ENCODE assay signal across 8 cellular contexts in genomic region chr9:99819484-99820329, GRCh38. TPM values are rescaled to one million over a fixed set of nuclear protein-coding genes. Genes with fewer than 3 reads are reported as not detected.
A peak's percentile ranks its signal among the peaks of the same experiment; 100 is the strongest.
DNase-seq lines count a peak whose midpoint lies in the region; ATAC-seq and TF ChIP-seq lines count a peak whose summit lies in the region.

No MANE protein-coding gene starts in this region.

- intact Hi-C loops in CD14-positive monocyte (cut with micrococcal nuclease) (loop anchor here (5.0 to 10.0 kb wide), 8 partner anchors 85 to 697 kb away; partner anchors contain the start of genes STX17 (in 2 of the 2), ALG2 (in 1 of the 2), ERP44 (in 1 of the 2) and INVS (in 1 of the 2)), right lobe of liver (cut with DNase I) (no loop called here)
- intact Hi-C loops in dendritic cell treated with granulocyte-macrophage colony-stimulating factor and Interleukin-4, amounts not matched to agents 40 ng/mL and 50 ng/mL, for 4 days (cut with micrococcal nuclease): loop anchor here (2.0 to 10.0 kb wide), 5 partner anchors 159 to 637 kb away; partner anchors contain the start of genes ERP44 and INVS

- H3K27ac Mint-ChIP-seq in CD14-positive monocyte: peak overlapping the region; percentile 97 to 100 (median 99)
- peak overlapping the region; percentile 87 for H3K27ac Mint-ChIP-seq in dendritic cell treated with granulocyte-macrophage colony-stimulating factor and Interleukin-4, amounts not matched to agents 40 ng/mL and 50 ng/mL, for 4 days

- ATAC-seq in GM19351 (IDR thresholded peaks at IDR 0.05; ENCODE audit: unreplicated experiment) (peak; percentile 42), HG03520 (IDR thresholded peaks at IDR 0.05; ENCODE audit: unreplicated experiment) (peak; percentile 45), right lobe of liver (peak; percentile 56 to 79 (median 72))

- H3K27me3 Mint-ChIP-seq in CD14-positive monocyte (ENCODE audit: low read depth in 3 of 3): peaks cover 27 to 37% (median 33%) of the 10 kb centered on the region in 3 donors
- peaks cover 31% of the 10 kb centered on the region for H3K27me3 Mint-ChIP-seq in dendritic cell treated with granulocyte-macrophage colony-stimulating factor and Interleukin-4, amounts not matched to agents 40 ng/mL and 50 ng/mL, for 4 days

- DNase-seq in CD14-positive monocyte (ENCODE audit: low spot score) (peak; percentile 98), NCI-H526 treated with DMSO at 0.1 percent for 48 hours (lab: John Stamatoyannopoulos, UW) (peak; percentile 86), right lobe of liver (peak; percentile 94 to 95 (median 94))
- peak; percentile 79 for DNase-seq in activated CD4-positive, alpha-beta T cell treated with anti-CD3 and anti-CD28 coated beads, Interleukin-2, amount 50 U/mL, for 24 hours (ENCODE audit: low read depth in 1 of 2, low spot score in 1 of 2)
- peak; percentile 87 for DNase-seq in stimulated activated CD4-positive, alpha-beta T cell treated with anti-CD3 and anti-CD28 coated beads, Interleukin-4, amount 100 ng/mL, for 24 hours

- no peaks in the 10 kb centered on the region for H3K36me3 ChIP-seq in right lobe of liver

- WGBS in right lobe of liver (ENCODE audit: insufficient coverage, low coverage, low lambda C conversion rate, missing lambda C conversion rate): 4% methylated on average over 4 of the region's 114 CpGs

- H3K4me3 Mint-ChIP-seq in CD14-positive monocyte: peak overlapping the region; percentile 100
- peak overlapping the region; percentile 92 for H3K4me3 Mint-ChIP-seq in dendritic cell treated with granulocyte-macrophage colony-stimulating factor and Interleukin-4, amounts not matched to agents 40 ng/mL and 50 ng/mL, for 4 days

- H3K27ac ChIP-seq in right lobe of liver: peak overlapping the region; percentile 98 to 99 (median 98)

- peak overlapping the region; percentile 67 to 82 (median 77) for H3K4me3 ChIP-seq in right lobe of liver

- TF ChIP-seq POLR2A in right lobe of liver (IDR thresholded peaks at IDR 0.05): peak; percentile 92

- peaks cover 11 to 12% of the 10 kb centered on the region in 2 donors for H3K36me3 Mint-ChIP-seq in CD14-positive monocyte
- peaks cover 16% of the 10 kb centered on the region for H3K36me3 Mint-ChIP-seq in dendritic cell treated with granulocyte-macrophage colony-stimulating factor and Interleukin-4, amounts not matched to agents 40 ng/mL and 50 ng/mL, for 4 days (ENCODE audit: low read depth)

- no peaks in the 10 kb centered on the region for H3K9me3 ChIP-seq in right lobe of liver

- peaks cover 0 to 27% (median 19%) of the 10 kb centered on the region in 7 donors for H3K9me3 Mint-ChIP-seq in CD14-positive monocyte
- no peaks in the 10 kb centered on the region for H3K9me3 Mint-ChIP-seq in dendritic cell treated with granulocyte-macrophage colony-stimulating factor and Interleukin-4, amounts not matched to agents 40 ng/mL and 50 ng/mL, for 4 days

- peaks cover 0 to 33% (median 8%) of the 10 kb centered on the region in 4 donors for H3K4me1 ChIP-seq in right lobe of liver

- peaks cover 0 to 10% of the 10 kb centered on the region in 2 donors for H3K27me3 ChIP-seq in right lobe of liver

- TF ChIP-seq CTCF in CD14-positive monocyte (IDR thresholded peaks at IDR 0.05): no peak
- TF ChIP-seq CTCF in right lobe of liver (IDR thresholded peaks at IDR 0.05): no peak

- H3K4me1 Mint-ChIP-seq in CD14-positive monocyte: peaks cover 45% of the 10 kb centered on the region
- peaks cover 46% of the 10 kb centered on the region for H3K4me1 Mint-ChIP-seq in dendritic cell treated with granulocyte-macrophage colony-stimulating factor and Interleukin-4, amounts not matched to agents 40 ng/mL and 50 ng/mL, for 4 days (ENCODE audit: low read depth)

RNA-seq across cellular contexts. Expression of gene NR4A3, which starts 2.0 kb away (rescaled TPM):
- polyA plus RNA-seq in CD14-positive monocyte: under 1 TPM; 0.88 to 0.92 TPM
- total RNA-seq in right lobe of liver: 1 to 10 TPM in 1 of 6 experiments, under 1 TPM in 5; 0.13 to 1.2 (median 0.30) TPM

Comparison
In these comparisons a context has a peak if more than half of its experiments do, and no peak if none do; other contexts are left out.
1. Peak in every context shown above with its lines: DNase-seq, ATAC-seq, H3K4me3 ChIP-seq and H3K27ac ChIP-seq.
2. intact Hi-C loops: an anchor here in CD14-positive monocyte (5.0 to 10.0 kb wide) and dendritic cell treated with granulocyte-macrophage colony-stimulating factor and Interleukin-4, amounts not matched to agents 40 ng/mL and 50 ng/mL, for 4 days (2.0 to 10.0 kb wide); none called in right lobe of liver.